ENCODE assay signal across 8 cellular contexts in genomic region chr14:73786632-73786941, GRCh38.
DNase-seq lines count a peak whose midpoint lies in the region; TF ChIP-seq lines count a peak whose summit lies in the region.

No MANE protein-coding gene starts in this region.

- H2AFZ ChIP-seq in Loucy (ENCODE audit: low read length), result peak overlapping the region; percentile 11

- H3K36me3 ChIP-seq in Loucy (ENCODE audit: insufficient read depth, low read length) (no peaks in the 10 kb centered on the region), brain microvascular endothelial cell (replicated peaks) (no peaks in the 10 kb centered on the region), subcutaneous abdominal adipose tissue (ENCODE audit: control insufficient read depth in 5 of 5, insufficient read depth in 5 of 5, low read length in 5 of 5) (peaks cover 0 to 3% (median 0%) of the 10 kb centered on the region in 5 donors)

- peak overlapping the region; percentile 96 for H3K27ac ChIP-seq in brain microvascular endothelial cell
- peak overlapping the region; percentile 97 for H3K27ac ChIP-seq in subcutaneous abdominal adipose tissue (ENCODE audit: low read depth, low read length)

- H3K9me3 ChIP-seq in Loucy (ENCODE audit: insufficient read depth, low read depth, low read length) (no peaks in the 10 kb centered on the region), subcutaneous abdominal adipose tissue (ENCODE audit: control insufficient read depth in 5 of 5, low read length in 5 of 5) (no peaks in the 10 kb centered on the region)

- H3K9me2 ChIP-seq in Loucy (replicated peaks; ENCODE audit: low read depth, low read length), result no peaks in the 10 kb centered on the region

- DNase-seq in stimulated activated CD4-positive, alpha-beta T cell treated with anti-CD3 and anti-CD28 coated beads, Interleukin-4, amount 100 ng/mL, for 24 hours, result peak; percentile 27
- no peak for DNase-seq in stimulated activated CD4-positive, alpha-beta T cell treated with anti-CD3 and anti-CD28 coated beads, Interleukin-15, amount 100 ng/mL, for 24 hours
- no peak for DNase-seq in brain microvascular endothelial cell
- peak; percentile 83 for DNase-seq in left kidney (ENCODE audit: low read depth, low spot score)
- DNase-seq in effector CD8-positive, alpha-beta T cell (lab: John Stamatoyannopoulos, UW), result no peak
- no peak for DNase-seq in NCI-H1436 (lab: John Stamatoyannopoulos, UW)

- peaks cover 66% of the 10 kb centered on the region for H3K79me2 ChIP-seq in Loucy (ENCODE audit: insufficient read depth, low read length)

- peaks cover 56% of the 10 kb centered on the region for H3K4me1 ChIP-seq in Loucy (ENCODE audit: insufficient read depth, low read length, poor library complexity, severe bottlenecking)
- H3K4me1 ChIP-seq in subcutaneous abdominal adipose tissue (ENCODE audit: control insufficient read depth in 5 of 5, insufficient read depth in 5 of 5, low read length in 5 of 5), result peaks cover 26 to 83% (median 72%) of the 10 kb centered on the region in 5 donors

- TF ChIP-seq CTCF in Loucy (conservative IDR thresholded peaks at IDR 0.05; ENCODE audit: low read length), result no peak
- TF ChIP-seq CTCF in brain microvascular endothelial cell (IDR thresholded peaks at IDR 0.05; ENCODE audit: low read depth, low read length, missing control alignments), result no peak

- in situ Hi-C loops in brain microvascular endothelial cell (cut with HindIII; ENCODE audit: low pct_ligation_motif_present, low sequenced_read_pairs), result no loop called here

- peak overlapping the region; percentile 87 for H3K4me3 ChIP-seq in Loucy (ENCODE audit: low read length, poor library complexity, severe bottlenecking)
- H3K4me3 ChIP-seq in brain microvascular endothelial cell (ENCODE audit: low read depth, low read length), result peak overlapping the region; percentile 73
- H3K4me3 ChIP-seq in subcutaneous abdominal adipose tissue (ENCODE audit: low read depth in 1 of 5, low read length in 5 of 5), result peak overlapping the region; percentile 75 to 85 (median 81)

- peak overlapping the region; percentile 95 for H3K4me2 ChIP-seq in Loucy (ENCODE audit: low read depth, low read length, poor library complexity, severe bottlenecking)

- H4K20me1 ChIP-seq in Loucy (ENCODE audit: insufficient read depth, low read length, poor library complexity, severe bottlenecking), result peaks cover 31% of the 10 kb centered on the region

- H3K27me3 ChIP-seq in Loucy (ENCODE audit: insufficient read depth, low read length, poor library complexity, severe bottlenecking) (no peaks in the 10 kb centered on the region), brain microvascular endothelial cell (replicated peaks) (no peaks in the 10 kb centered on the region), subcutaneous abdominal adipose tissue (ENCODE audit: control insufficient read depth in 5 of 5, insufficient read depth in 4 of 5, low read length in 5 of 5) (no peaks in the 10 kb centered on the region)

- peak overlapping the region; percentile 95 for H3K9ac ChIP-seq in Loucy (ENCODE audit: low read depth, low read length, poor library complexity, severe bottlenecking)
- H3K9ac ChIP-seq in subcutaneous abdominal adipose tissue (ENCODE audit: low read length in 5 of 5), result peak overlapping the region; percentile 60 to 77 (median 67)

- no peaks in the 10 kb centered on the region for H3F3A ChIP-seq in Loucy (ENCODE audit: low read depth)

Comparison
In these comparisons a context has a peak if more than half of its experiments do, and no peak if none do; other contexts are left out.
1. DNase-seq: peak in stimulated activated CD4-positive, alpha-beta T cell treated with anti-CD3 and anti-CD28 coated beads, Interleukin-4, amount 100 ng/mL, for 24 hours (single experiment) and left kidney (single experiment); none in stimulated activated CD4-positive, alpha-beta T cell treated with anti-CD3 and anti-CD28 coated beads, Interleukin-15, amount 100 ng/mL, for 24 hours (single experiment), brain microvascular endothelial cell (single experiment), effector CD8-positive, alpha-beta T cell (single experiment) and NCI-H1436 (single experiment).
2. Peak in every context shown above with its lines, with median percentiles within 50 percentile points of each other: H3K4me3 ChIP-seq.